ENCODE assay signal across 23 cellular contexts in the genomic region with DNA sequence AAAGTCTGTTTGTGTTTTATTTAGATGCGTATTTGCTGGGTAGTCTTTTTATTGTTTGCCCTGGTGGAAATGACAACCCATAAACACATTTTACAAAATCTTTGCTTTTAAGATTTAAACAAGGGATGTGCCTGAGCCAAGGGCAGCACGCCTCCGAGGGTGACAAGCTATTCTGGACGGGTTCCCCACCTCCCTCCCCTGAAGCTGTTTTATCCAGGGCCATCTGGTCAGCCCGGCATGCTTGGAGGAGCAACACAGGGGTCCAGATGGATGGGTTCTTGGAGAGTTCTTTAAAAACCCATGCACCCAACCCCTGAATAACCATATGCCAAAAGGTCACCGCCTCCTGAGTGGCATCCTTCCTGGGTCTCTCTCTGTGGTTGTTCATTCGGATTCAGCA.
DNase-seq lines count a peak whose midpoint lies in the region; ATAC-seq, FAIRE-seq and TF ChIP-seq lines count a peak whose summit lies in the region.
"Had no signal": no experiment of that assay in that cellular context is flagged by ENCODE, and none has a peak within 500 bp of the region (broad histone marks: within the 10 kb centered on the region; RNA-seq: fewer than 3 reads in every experiment).

No MANE protein-coding gene starts in this region.

- H3K4me1 Mint-ChIP-seq in glutamatergic neuron (ENCODE audit: low read depth, unreplicated experiment) = peaks cover 28% of the 10 kb centered on the region
- H3K4me1 Mint-ChIP-seq: CD14-positive monocyte; CD8-positive, alpha-beta memory T cell had no signal

- H3K27ac Mint-ChIP-seq in glutamatergic neuron (ENCODE audit: unreplicated experiment) = peak overlapping the region; percentile 91
- H3K27ac Mint-ChIP-seq: CD14-positive monocyte; CD4-positive, alpha-beta T cell; CD8-positive, alpha-beta memory T cell; H9 had no signal

- no peak for TF ChIP-seq CTCF in glutamatergic neuron (IDR thresholded peaks at IDR 0.05; ENCODE audit: partially characterized antibody, unreplicated experiment)

- H3K4me3 Mint-ChIP-seq in glutamatergic neuron (ENCODE audit: unreplicated experiment) = peak overlapping the region; percentile 64
- H3K4me3 Mint-ChIP-seq: CD14-positive monocyte; CD4-positive, alpha-beta T cell; CD8-positive, alpha-beta memory T cell; H9 had no signal

- H3K36me3 Mint-ChIP-seq in glutamatergic neuron (ENCODE audit: unreplicated experiment) = no peaks in the 10 kb centered on the region
- H3K36me3 Mint-ChIP-seq: CD14-positive monocyte; CD8-positive, alpha-beta memory T cell had no signal

- no peak for FAIRE-seq in RCC 7860 (lab: Jason Lieb, UNC)
- FAIRE-seq: A204.1, D721Med, GM12878, GM19239 had no signal

- DNase-seq in DMS 273 (lab: John Stamatoyannopoulos, UW; ENCODE audit: unreplicated experiment) (peak; percentile 30), DMS 273 treated with DMSO at 0.1 percent for 48 hours (lab: John Stamatoyannopoulos, UW) (no peak), NCI-H524 (lab: John Stamatoyannopoulos, UW) (peak; percentile 84 to 94), cerebellar cortex (ENCODE audit: low spot score) (peak; percentile 37), glutamatergic neuron (peak; percentile 47), RCC 7860 (ENCODE audit: low spot score) (no peak)
- DNase-seq: AML-193; BE2C; CD4-positive, alpha-beta T cell; CD8-positive, alpha-beta memory T cell; DMS153; DND-41; GDM1; GM23248; H9 had no signal

- H3K9me3 Mint-ChIP-seq in glutamatergic neuron (ENCODE audit: unreplicated experiment) = no peaks in the 10 kb centered on the region
- H3K9me3 Mint-ChIP-seq: CD4-positive, alpha-beta T cell; H9 had no signal

- ATAC-seq in HG02970 (IDR thresholded peaks at IDR 0.05; ENCODE audit: low FRiP score, unreplicated experiment) = no peak
- no peak for ATAC-seq in HG02852 (IDR thresholded peaks at IDR 0.05; ENCODE audit: unreplicated experiment)
- ATAC-seq: GM12878, HCT116 had no signal

- peaks cover 5% of the 10 kb centered on the region for H3K27me3 Mint-ChIP-seq in glutamatergic neuron (ENCODE audit: unreplicated experiment)

Comparison
In these comparisons a context has a peak if more than half of its experiments do, and no peak if none do; other contexts are left out.
1. DNase-seq: peak in DMS 273 (single experiment), NCI-H524 (2 of 2), cerebellar cortex (single experiment) and glutamatergic neuron (single experiment); none in DMS 273 treated with DMSO at 0.1 percent for 48 hours (single experiment) and RCC 7860 (single experiment).